Comparison of ENCODE assay signal across 1 cellular context in genomic region chr1:31765041-31765467, GRCh38.
TF ChIP-seq lines count a peak whose summit lies in the region.

No MANE protein-coding gene starts in this region.

TF ChIP-seq in GM12878, 131 proteins besides CTCF, POLR2A, EP300 and RAD21:
- TF ChIP-seq NKRF (conservative IDR thresholded peaks at IDR 0.05) (no peak), KAT2A (conservative IDR thresholded peaks at IDR 0.05; ENCODE audit: control insufficient read depth, low read depth, low read length) (no peak), STAT3 (IDR thresholded peaks at IDR 0.05; ENCODE audit: low read depth, low read length) (no peak), NFIC (IDR thresholded peaks at IDR 0.05; ENCODE audit: low read depth, low read length) (no peak), USF1 (IDR thresholded peaks at IDR 0.05; ENCODE audit: borderline replicate concordance, extremely low read length, insufficient read depth, low read depth, low read length) (no peak), RFX5 (IDR thresholded peaks at IDR 0.05; ENCODE audit: low read depth, low read length) (no peak), SPI1 (IDR thresholded peaks at IDR 0.05; ENCODE audit: borderline replicate concordance, insufficient read depth, low read depth, low read length) (no peak), BCLAF1 (IDR thresholded peaks at IDR 0.05) (no peak), MAX (IDR thresholded peaks at IDR 0.05; ENCODE audit: low read depth, low read length) (no peak), NFYA (IDR thresholded peaks at IDR 0.05; ENCODE audit: borderline replicate concordance, low read depth, low read length) (no peak), CEBPB (IDR thresholded peaks at IDR 0.05; ENCODE audit: borderline replicate concordance in 1 of 2, low read depth in 2 of 2, low read length in 2 of 2) (no peak)
